1 cellular context compared by ENCODE assay signal in the genomic region with DNA sequence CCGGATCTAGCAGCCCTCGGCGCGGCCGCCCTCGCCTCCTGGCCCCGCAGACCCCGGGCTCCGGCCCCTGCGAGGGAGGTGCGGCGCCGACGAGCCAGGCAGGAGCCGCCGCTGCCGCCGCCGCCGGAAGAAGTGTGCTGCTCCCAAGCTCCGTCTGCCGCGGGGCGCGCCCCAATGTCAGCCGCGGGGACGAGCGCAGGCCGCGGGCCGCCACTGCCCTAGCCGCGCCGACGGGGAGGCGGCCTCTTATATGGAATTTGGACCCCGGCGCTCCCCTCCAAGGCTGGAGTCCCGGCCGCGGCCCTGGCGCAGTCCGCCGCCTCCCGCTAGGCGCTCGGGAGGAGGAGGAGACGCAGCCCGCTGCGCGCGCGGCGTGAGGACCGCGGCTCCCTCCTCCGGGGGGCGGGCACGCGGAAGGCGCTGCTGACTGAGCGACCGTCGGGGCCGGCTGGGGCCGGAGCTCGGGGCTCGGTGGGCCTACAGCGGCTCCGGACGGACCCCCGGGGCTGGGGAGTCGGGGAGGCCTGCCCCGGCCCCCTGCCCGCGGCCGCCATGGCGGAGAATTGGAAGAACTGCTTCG.
TF ChIP-seq lines count a peak whose summit lies in the region.

A gene with protein sequence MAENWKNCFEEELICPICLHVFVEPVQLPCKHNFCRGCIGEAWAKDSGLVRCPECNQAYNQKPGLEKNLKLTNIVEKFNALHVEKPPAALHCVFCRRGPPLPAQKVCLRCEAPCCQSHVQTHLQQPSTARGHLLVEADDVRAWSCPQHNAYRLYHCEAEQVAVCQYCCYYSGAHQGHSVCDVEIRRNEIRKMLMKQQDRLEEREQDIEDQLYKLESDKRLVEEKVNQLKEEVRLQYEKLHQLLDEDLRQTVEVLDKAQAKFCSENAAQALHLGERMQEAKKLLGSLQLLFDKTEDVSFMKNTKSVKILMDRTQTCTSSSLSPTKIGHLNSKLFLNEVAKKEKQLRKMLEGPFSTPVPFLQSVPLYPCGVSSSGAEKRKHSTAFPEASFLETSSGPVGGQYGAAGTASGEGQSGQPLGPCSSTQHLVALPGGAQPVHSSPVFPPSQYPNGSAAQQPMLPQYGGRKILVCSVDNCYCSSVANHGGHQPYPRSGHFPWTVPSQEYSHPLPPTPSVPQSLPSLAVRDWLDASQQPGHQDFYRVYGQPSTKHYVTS (plus strand): TSS at position 414 of the 580 bp plus-strand sequence. CDS start 139 bp downstream, at position 553.

TF ChIP-seq in H1, 55 proteins besides CTCF, POLR2A, EP300 and RAD21:
- TF ChIP-seq SIN3A (conservative IDR thresholded peaks at IDR 0.05 in 1 of 2, IDR thresholded peaks at IDR 0.05 in 1 of 2; ENCODE audit: low read depth in 1 of 2, low read length in 2 of 2) (no peak), SAP30 (IDR thresholded peaks at IDR 0.05; ENCODE audit: insufficient read depth, insufficient replicate concordance, low read length) (no peak), PHF8 (conservative IDR thresholded peaks at IDR 0.05; ENCODE audit: low read depth, low read length) (0 out of 2 replicates have a peak, but pooled peaks have one; percentile 16), CBX8 (IDR thresholded peaks at IDR 0.05; ENCODE audit: borderline replicate concordance, low read depth, low read length) (no peak), GTF2F1 (IDR thresholded peaks at IDR 0.05; ENCODE audit: borderline replicate concordance, low read depth, low read length) (no peak), CREB1 (IDR thresholded peaks at IDR 0.05) (no peak), TEAD4 (IDR thresholded peaks at IDR 0.05; ENCODE audit: low read depth, low read length) (no peak), TAF1 (IDR thresholded peaks at IDR 0.05; ENCODE audit: low read depth, low read length) (peak; percentile 15; the same call in 1 of the 2 replicates)
- TF ChIP-seq, protein P1, sequence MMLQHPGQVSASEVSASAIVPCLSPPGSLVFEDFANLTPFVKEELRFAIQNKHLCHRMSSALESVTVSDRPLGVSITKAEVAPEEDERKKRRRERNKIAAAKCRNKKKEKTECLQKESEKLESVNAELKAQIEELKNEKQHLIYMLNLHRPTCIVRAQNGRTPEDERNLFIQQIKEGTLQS (IDR thresholded peaks at IDR 0.05; ENCODE audit: insufficient read depth, low read depth, low read length) = no peak
- TF ChIP-seq, protein P2, sequence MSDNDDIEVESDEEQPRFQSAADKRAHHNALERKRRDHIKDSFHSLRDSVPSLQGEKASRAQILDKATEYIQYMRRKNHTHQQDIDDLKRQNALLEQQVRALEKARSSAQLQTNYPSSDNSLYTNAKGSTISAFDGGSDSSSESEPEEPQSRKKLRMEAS (IDR thresholded peaks at IDR 0.05) = no peak
